ENCODE assay signal across 19 cellular contexts in genomic region chr9:15491950-15492349, GRCh38.
"Had no signal": no experiment of that assay in that cellular context is flagged by ENCODE, and none has a peak within 500 bp of the region (broad histone marks: within the 10 kb centered on the region; RNA-seq: fewer than 3 reads in every experiment).

No MANE protein-coding gene starts in this region.

- H3K9me3 ChIP-seq: colonic mucosa, SK-N-SH, transverse colon had no signal

- H3K36me3 ChIP-seq: colonic mucosa had no signal

- H3K4me1 Mint-ChIP-seq: brain, mesothelial cell of epicardium had no signal

- H3K9ac ChIP-seq: SK-N-SH had no signal

- H3K4me3 ChIP-seq: colonic mucosa, transverse colon had no signal

- DNase-seq: activated CD4-positive, CD25-positive, alpha-beta regulatory T cell treated with anti-CD3 and anti-CD28 coated beads, Interleukin-2, amount 50 U/mL, for 72 hours; activated CD8-positive, alpha-beta memory T cell treated with anti-CD3 and anti-CD28 coated beads, Interleukin-2, amount 50 U/mL, for 48 hours; activated gamma-delta T cell; anterior cingulate cortex; caudate nucleus; colonic mucosa; erythroblast; foreskin melanocyte; glutamatergic neuron; hypothalamus; islet precursor cell; retina; SK-N-SH; stimulated activated CD8-positive, alpha-beta memory T cell treated with anti-CD3 and anti-CD28 coated beads, Interleukin-4, amount 100 ng/mL, for 48 hours; stimulated activated naive CD8-positive, alpha-beta T cell treated with anti-CD3 and anti-CD28 coated beads, Interleukin-15, Interleukin-2, amounts not matched to agents 100 U/mL and 50 U/mL, for 24 hours; T-cell; transverse colon had no signal

- H3K27ac Mint-ChIP-seq: brain, mesothelial cell of epicardium had no signal

- H3K4me1 ChIP-seq: colonic mucosa, transverse colon had no signal

- H3K4me3 Mint-ChIP-seq: brain, mesothelial cell of epicardium had no signal

- H3K27ac ChIP-seq: colonic mucosa, transverse colon had no signal

- ATAC-seq: stimulated activated naive CD8-positive, alpha-beta T cell treated with anti-CD3 and anti-CD28 coated beads, Interleukin-15, Interleukin-2, amounts not matched to agents 100 U/mL and 50 U/mL, for 24 hours had no signal

- H3K27me3 Mint-ChIP-seq: T-cell had no signal

- H3K27me3 ChIP-seq: colonic mucosa, transverse colon had no signal

- H3K4me2 ChIP-seq: SK-N-SH had no signal
